Comparison of ENCODE assay signal across 31 cellular contexts in genomic region chr19:40249781-40250180, GRCh38. TPM values are rescaled to one million over a fixed set of nuclear protein-coding genes. Genes with fewer than 3 reads are reported as not detected.
DNase-seq lines count a peak whose midpoint lies in the region; ATAC-seq and TF ChIP-seq lines count a peak whose summit lies in the region.
"Had no signal": no experiment of that assay in that cellular context is flagged by ENCODE, and none has a peak within 500 bp of the region (broad histone marks: within the 10 kb centered on the region; RNA-seq: fewer than 3 reads in every experiment).

No MANE protein-coding gene starts in this region.

- WGBS in thyroid gland, 2 donors: 70 to 74% methylated on average over 11 of the region's 11 CpGs

- H3K4me1 Mint-ChIP-seq in glutamatergic neuron (ENCODE audit: low read depth, unreplicated experiment): peaks cover 10% of the 10 kb centered on the region

- no peak overlapping the region for H3K4me3 ChIP-seq in LNCaP clone FGC (ENCODE audit: low read depth, low read length)
- H3K4me3 ChIP-seq in thyroid gland (replicated peaks in 1 of 3): no peak overlapping the region
- H3K4me3 ChIP-seq: esophagus squamous epithelium, lung, right atrium auricular region, tibial artery had no signal

- peaks cover 7% of the 10 kb centered on the region for H3K9me3 Mint-ChIP-seq in glutamatergic neuron (ENCODE audit: unreplicated experiment)

- no peaks in the 10 kb centered on the region for H3K36me3 Mint-ChIP-seq in glutamatergic neuron (ENCODE audit: unreplicated experiment)

- intact Hi-C loops in Right ventricle myocardium inferior (cut with DNase I): no loop called here
- intact Hi-C loops in cardiac septum (cut with DNase I): no loop called here
- intact Hi-C loops in thyroid gland (cut with DNase I): no loop called here

- H3K27me3 ChIP-seq in thyroid gland: no peaks in the 10 kb centered on the region
- H3K27me3 ChIP-seq: BE2C, esophagus squamous epithelium, foreskin keratinocyte, right atrium auricular region, tibial artery had no signal

- H3K27ac ChIP-seq in thyroid gland: peak overlapping the region; percentile 52 to 80 (median 70)
- H3K27ac ChIP-seq: esophagus squamous epithelium, foreskin keratinocyte, HL-60, KMS-11, parathyroid adenoma, right atrium auricular region, tibial artery had no signal

- no peak overlapping the region for H3K4me3 Mint-ChIP-seq in glutamatergic neuron (ENCODE audit: unreplicated experiment)

- DNase-seq in Right ventricle myocardium inferior (ENCODE audit: missing footprints): peak; percentile 11
- no peak for DNase-seq in cardiac septum (ENCODE audit: low spot score)
- peak; percentile 67 for DNase-seq in LNCaP clone FGC (ENCODE audit: low read depth)
- DNase-seq in glutamatergic neuron: no peak
- no peak for DNase-seq in thyroid gland
- DNase-seq in nucleus accumbens (lab: John Stamatoyannopoulos, UW): no peak
- no peak for DNase-seq in NCI-H1694 treated with DMSO at 0.1 percent for 48 hours (lab: John Stamatoyannopoulos, UW)
- DNase-seq: activated CD8-positive, alpha-beta memory T cell treated with anti-CD3 and anti-CD28 coated beads for 24 hours; activated effector memory CD4-positive, alpha-beta T cell treated with Interleukin-2 at 50 U/mL for 16 hours; activated T-cell treated with anti-CD3 and anti-CD28 coated beads for 4 hours; BE2C; cerebellar nuclear complex; dermis blood vessel endothelial cell; esophagus squamous epithelium; foreskin keratinocyte; MM.1S; NCI-H2029; NCI-H524 treated with DMSO at 0.1 percent for 48 hours; OCI-M1; small intestine; stimulated activated naive CD8-positive, alpha-beta T cell treated with anti-CD3 and anti-CD28 coated beads, Interleukin-15, Interleukin-2, amounts not matched to agents 100 U/mL and 50 U/mL, for 24 hours; tibial artery had no signal

- peaks cover 68 to 87% of the 10 kb centered on the region in 2 donors for H3K4me1 ChIP-seq in thyroid gland
- H3K4me1 ChIP-seq: BE2C, foreskin keratinocyte had no signal

- no peaks in the 10 kb centered on the region for H3K9me3 ChIP-seq in thyroid gland
- H3K9me3 ChIP-seq: BE2C, esophagus squamous epithelium, right atrium auricular region, tibial artery had no signal

- peaks cover under 1 to 3% of the 10 kb centered on the region in 2 donors for H3K36me3 ChIP-seq in thyroid gland

- ATAC-seq in Right ventricle myocardium inferior: no peak
- ATAC-seq: foreskin keratinocyte; SK-N-SH treated with all-trans-retinoic acid at 6 μM for 48 hours; stimulated activated naive CD8-positive, alpha-beta T cell treated with anti-CD3 and anti-CD28 coated beads, Interleukin-15, Interleukin-2, amounts not matched to agents 100 U/mL and 50 U/mL, for 24 hours had no signal

- TF ChIP-seq CTCF in LNCaP clone FGC (IDR thresholded peaks at IDR 0.05; ENCODE audit: control insufficient read depth, extremely low read depth, insufficient read depth): no peak
- no peak for TF ChIP-seq CTCF in glutamatergic neuron (IDR thresholded peaks at IDR 0.05; ENCODE audit: partially characterized antibody, unreplicated experiment)
- no peak for TF ChIP-seq CTCF in thyroid gland (IDR thresholded peaks at IDR 0.05)

- H3K27me3 Mint-ChIP-seq in glutamatergic neuron (ENCODE audit: unreplicated experiment): peaks cover 5% of the 10 kb centered on the region

- no peak for TF ChIP-seq POLR2A in thyroid gland (IDR thresholded peaks at IDR 0.05)

- H3K27ac Mint-ChIP-seq in glutamatergic neuron (ENCODE audit: unreplicated experiment): peak overlapping the region; percentile 23

RNA-seq across cellular contexts. Expression of gene CCNP, which starts 23.3 kb away (rescaled TPM):
- total RNA-seq in Right ventricle myocardium inferior (not detected), cardiac septum (0.32 TPM), glutamatergic neuron (ENCODE audit: unreplicated experiment) (2.3 TPM), thyroid gland (1 to 10 TPM in 1 of 4 donors, under 1 TPM in 2, not detected in 1; 0.13 to 3.2 (median 0.68) TPM)
- total RNA-seq: esophagus squamous epithelium, H4, mononuclear cell, right atrium auricular region had no signal

RNA-seq across cellular contexts. Expression of gene TTC9B, which starts 31.6 kb away (rescaled TPM):
- total RNA-seq in Right ventricle myocardium inferior: not detected
- total RNA-seq in cardiac septum: not detected
- 19.5 TPM for total RNA-seq in glutamatergic neuron (ENCODE audit: unreplicated experiment)
- not detected for total RNA-seq in thyroid gland
- total RNA-seq: dermis blood vessel endothelial cell; esophagus squamous epithelium; foreskin keratinocyte; H4; lung; right atrium auricular region; T-helper 2 cell treated with Interferon-gamma antibody and Interleukin-4, amounts not matched to agents 100 ng/mL and 5 ng/mL, for 36 hours had no signal

RNA-seq across cellular contexts. Expression of gene AKT2, which starts 35.4 kb away (rescaled TPM):
- 114 TPM for total RNA-seq in Right ventricle myocardium inferior
- 116 TPM for total RNA-seq in cardiac septum
- total RNA-seq in glutamatergic neuron (ENCODE audit: unreplicated experiment): 197 TPM
- total RNA-seq in thyroid gland: 100 to 1,000 TPM; 166 to 285 (median 190) TPM

RNA-seq across cellular contexts. Expression of gene MAP3K10, which starts 58.6 kb away (rescaled TPM):
- 22.7 TPM for total RNA-seq in Right ventricle myocardium inferior
- 17.6 TPM for total RNA-seq in cardiac septum
- 66.9 TPM for total RNA-seq in glutamatergic neuron (ENCODE audit: unreplicated experiment)
- total RNA-seq in thyroid gland: 10 to 100 TPM in 3 of 4 donors, 1 to 10 TPM in 1; 9.1 to 19.6 (median 15.9) TPM

Comparison
In these comparisons a context has a peak if more than half of its experiments do, and no peak if none do; other contexts are left out.
1. DNase-seq: peak in Right ventricle myocardium inferior (single experiment) and LNCaP clone FGC (single experiment); none in cardiac septum (single experiment), glutamatergic neuron (single experiment), thyroid gland (0 of 2), nucleus accumbens (0 of 56) and NCI-H1694 treated with DMSO at 0.1 percent for 48 hours (single experiment).
2. RNA of gene TTC9B, which starts 31.6 kb away (total RNA-seq): 19.5 TPM in glutamatergic neuron (single experiment); not detected in Right ventricle myocardium inferior (single experiment), not detected in cardiac septum (single experiment) and not detected in thyroid gland; every median in the first group is over 10 times any median in the second.